In the genomic region with DNA sequence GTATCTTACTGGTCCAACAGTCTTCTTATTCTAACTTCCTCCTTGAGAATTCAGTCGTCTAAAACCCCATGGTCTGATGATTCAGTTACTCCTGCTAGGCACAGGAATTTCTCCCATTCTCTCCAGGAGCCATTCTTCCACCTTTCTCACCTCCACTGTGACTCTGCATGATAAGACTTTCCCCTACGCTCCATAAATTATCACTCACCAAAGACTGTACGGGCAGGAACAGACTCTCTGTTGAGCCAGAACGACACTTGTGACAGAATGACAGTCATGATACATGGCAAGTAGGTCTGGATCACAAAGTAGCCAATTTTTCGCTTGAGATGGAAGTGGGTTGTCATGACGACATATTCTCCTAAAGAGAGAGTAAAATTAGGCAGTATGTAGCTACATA, we compare ENCODE assay signal across 2 cellular contexts.
TF ChIP-seq lines count a peak whose summit lies in the region.

No MANE protein-coding gene starts in this region.

TF ChIP-seq in HepG2, 621 proteins besides CTCF, POLR2A, EP300 and RAD21:
- TF ChIP-seq CREB1 (IDR thresholded peaks at IDR 0.05): 0 out of 2 replicates have a peak, but pooled peaks have one; percentile 7
- no peak for TF ChIP-seq CREB1 (CRISPR knock-in tag; IDR thresholded peaks at IDR 0.05)
- TF ChIP-seq ZNF788 (CRISPR knock-in tag; IDR thresholded peaks at IDR 0.05; ENCODE audit: borderline replicate concordance): no peak

TF ChIP-seq in K562, 482 proteins besides CTCF, POLR2A, EP300 and RAD21:
- TF ChIP-seq DPF2 (IDR thresholded peaks at IDR 0.05): 0 out of 2 replicates have a peak, but pooled peaks have one; percentile 43
- no peak for TF ChIP-seq SAP30 (IDR thresholded peaks at IDR 0.05; ENCODE audit: borderline replicate concordance, insufficient read depth, low read depth, low read length, poor library complexity, severe bottlenecking)
- TF ChIP-seq, protein P1, sequence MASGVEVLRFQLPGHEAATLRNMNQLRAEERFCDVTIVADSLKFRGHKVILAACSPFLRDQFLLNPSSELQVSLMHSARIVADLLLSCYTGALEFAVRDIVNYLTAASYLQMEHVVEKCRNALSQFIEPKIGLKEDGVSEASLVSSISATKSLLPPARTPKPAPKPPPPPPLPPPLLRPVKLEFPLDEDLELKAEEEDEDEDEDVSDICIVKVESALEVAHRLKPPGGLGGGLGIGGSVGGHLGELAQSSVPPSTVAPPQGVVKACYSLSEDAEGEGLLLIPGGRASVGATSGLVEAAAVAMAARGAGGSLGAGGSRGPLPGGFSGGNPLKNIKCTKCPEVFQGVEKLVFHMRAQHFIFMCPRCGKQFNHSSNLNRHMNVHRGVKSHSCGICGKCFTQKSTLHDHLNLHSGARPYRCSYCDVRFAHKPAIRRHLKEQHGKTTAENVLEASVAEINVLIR (CRISPR knock-in tag; IDR thresholded peaks at IDR 0.05): no peak
- TF ChIP-seq ZEB2 (IDR thresholded peaks at IDR 0.05): peak; percentile 73
- peak; percentile 23; the same call in 1 of the 2 replicates for TF ChIP-seq CTBP1 (IDR thresholded peaks at IDR 0.05; ENCODE audit: borderline replicate concordance)
- TF ChIP-seq CBFB (CRISPR knock-in tag; IDR thresholded peaks at IDR 0.05): no peak
- TF ChIP-seq TCF3 (CRISPR knock-in tag; IDR thresholded peaks at IDR 0.05): peak; percentile 16; the same call in 1 of the 2 replicates
- TF ChIP-seq RFX1 (IDR thresholded peaks at IDR 0.05): peak; percentile 85
- TF ChIP-seq ZNF146 (CRISPR knock-in tag; IDR thresholded peaks at IDR 0.05; ENCODE audit: unreplicated experiment): no peak
- TF ChIP-seq FUS (optimal IDR thresholded peaks at IDR 0.05; ENCODE audit: low read depth, low read length): no peak
- TF ChIP-seq MIER1 (IDR thresholded peaks at IDR 0.05; ENCODE audit: low read depth): no peak
- TF ChIP-seq ZNF347 (CRISPR knock-in tag; IDR thresholded peaks at IDR 0.05; ENCODE audit: low read depth): no peak
- TF ChIP-seq LARP7 (IDR thresholded peaks at IDR 0.05): no peak
- TF ChIP-seq SAFB (IDR thresholded peaks at IDR 0.05; ENCODE audit: borderline replicate concordance, low read depth, low read length): no peak
- TF ChIP-seq NFE2 (IDR thresholded peaks at IDR 0.05; ENCODE audit: low read depth): peak; percentile 38; the same call in 1 of the 2 replicates
- 0 out of 2 replicates have a peak, but pooled peaks have one; percentile 29 for TF ChIP-seq SOX6 (IDR thresholded peaks at IDR 0.05)
- peak; percentile 90 for TF ChIP-seq MEIS2 (IDR thresholded peaks at IDR 0.05; ENCODE audit: partially characterized antibody)
- no peak for TF ChIP-seq NR2C2 (CRISPR knock-in tag; IDR thresholded peaks at IDR 0.05)
- TF ChIP-seq NR2C2 (tag; IDR thresholded peaks at IDR 0.05): no peak
- TF ChIP-seq, protein P2, sequence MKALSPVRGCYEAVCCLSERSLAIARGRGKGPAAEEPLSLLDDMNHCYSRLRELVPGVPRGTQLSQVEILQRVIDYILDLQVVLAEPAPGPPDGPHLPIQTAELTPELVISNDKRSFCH (CRISPR knock-in tag; IDR thresholded peaks at IDR 0.05): no peak
- TF ChIP-seq, protein P2 (tag; IDR thresholded peaks at IDR 0.05): no peak
- TF ChIP-seq ILF3 (IDR thresholded peaks at IDR 0.05; ENCODE audit: borderline replicate concordance): no peak
- peak; percentile 43 for TF ChIP-seq ARID1B (IDR thresholded peaks at IDR 0.05)
- no peak for TF ChIP-seq ZNF507 (tag; conservative IDR thresholded peaks at IDR 0.05)
- TF ChIP-seq, protein P3, sequence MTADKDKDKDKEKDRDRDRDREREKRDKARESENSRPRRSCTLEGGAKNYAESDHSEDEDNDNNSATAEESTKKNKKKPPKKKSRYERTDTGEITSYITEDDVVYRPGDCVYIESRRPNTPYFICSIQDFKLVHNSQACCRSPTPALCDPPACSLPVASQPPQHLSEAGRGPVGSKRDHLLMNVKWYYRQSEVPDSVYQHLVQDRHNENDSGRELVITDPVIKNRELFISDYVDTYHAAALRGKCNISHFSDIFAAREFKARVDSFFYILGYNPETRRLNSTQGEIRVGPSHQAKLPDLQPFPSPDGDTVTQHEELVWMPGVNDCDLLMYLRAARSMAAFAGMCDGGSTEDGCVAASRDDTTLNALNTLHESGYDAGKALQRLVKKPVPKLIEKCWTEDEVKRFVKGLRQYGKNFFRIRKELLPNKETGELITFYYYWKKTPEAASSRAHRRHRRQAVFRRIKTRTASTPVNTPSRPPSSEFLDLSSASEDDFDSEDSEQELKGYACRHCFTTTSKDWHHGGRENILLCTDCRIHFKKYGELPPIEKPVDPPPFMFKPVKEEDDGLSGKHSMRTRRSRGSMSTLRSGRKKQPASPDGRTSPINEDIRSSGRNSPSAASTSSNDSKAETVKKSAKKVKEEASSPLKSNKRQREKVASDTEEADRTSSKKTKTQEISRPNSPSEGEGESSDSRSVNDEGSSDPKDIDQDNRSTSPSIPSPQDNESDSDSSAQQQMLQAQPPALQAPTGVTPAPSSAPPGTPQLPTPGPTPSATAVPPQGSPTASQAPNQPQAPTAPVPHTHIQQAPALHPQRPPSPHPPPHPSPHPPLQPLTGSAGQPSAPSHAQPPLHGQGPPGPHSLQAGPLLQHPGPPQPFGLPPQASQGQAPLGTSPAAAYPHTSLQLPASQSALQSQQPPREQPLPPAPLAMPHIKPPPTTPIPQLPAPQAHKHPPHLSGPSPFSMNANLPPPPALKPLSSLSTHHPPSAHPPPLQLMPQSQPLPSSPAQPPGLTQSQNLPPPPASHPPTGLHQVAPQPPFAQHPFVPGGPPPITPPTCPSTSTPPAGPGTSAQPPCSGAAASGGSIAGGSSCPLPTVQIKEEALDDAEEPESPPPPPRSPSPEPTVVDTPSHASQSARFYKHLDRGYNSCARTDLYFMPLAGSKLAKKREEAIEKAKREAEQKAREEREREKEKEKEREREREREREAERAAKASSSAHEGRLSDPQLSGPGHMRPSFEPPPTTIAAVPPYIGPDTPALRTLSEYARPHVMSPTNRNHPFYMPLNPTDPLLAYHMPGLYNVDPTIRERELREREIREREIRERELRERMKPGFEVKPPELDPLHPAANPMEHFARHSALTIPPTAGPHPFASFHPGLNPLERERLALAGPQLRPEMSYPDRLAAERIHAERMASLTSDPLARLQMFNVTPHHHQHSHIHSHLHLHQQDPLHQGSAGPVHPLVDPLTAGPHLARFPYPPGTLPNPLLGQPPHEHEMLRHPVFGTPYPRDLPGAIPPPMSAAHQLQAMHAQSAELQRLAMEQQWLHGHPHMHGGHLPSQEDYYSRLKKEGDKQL (CRISPR knock-in tag; IDR thresholded peaks at IDR 0.05; ENCODE audit: borderline replicate concordance): no peak
- no peak for TF ChIP-seq TEAD1 (CRISPR knock-in tag; IDR thresholded peaks at IDR 0.05)
- TF ChIP-seq CBFA2T3 (IDR thresholded peaks at IDR 0.05): peak; percentile 47
- TF ChIP-seq, protein P4, sequence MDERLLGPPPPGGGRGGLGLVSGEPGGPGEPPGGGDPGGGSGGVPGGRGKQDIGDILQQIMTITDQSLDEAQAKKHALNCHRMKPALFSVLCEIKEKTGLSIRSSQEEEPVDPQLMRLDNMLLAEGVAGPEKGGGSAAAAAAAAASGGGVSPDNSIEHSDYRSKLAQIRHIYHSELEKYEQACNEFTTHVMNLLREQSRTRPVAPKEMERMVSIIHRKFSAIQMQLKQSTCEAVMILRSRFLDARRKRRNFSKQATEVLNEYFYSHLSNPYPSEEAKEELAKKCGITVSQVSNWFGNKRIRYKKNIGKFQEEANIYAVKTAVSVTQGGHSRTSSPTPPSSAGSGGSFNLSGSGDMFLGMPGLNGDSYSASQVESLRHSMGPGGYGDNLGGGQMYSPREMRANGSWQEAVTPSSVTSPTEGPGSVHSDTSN (CRISPR knock-in tag; IDR thresholded peaks at IDR 0.05; ENCODE audit: low read depth): no peak
- TF ChIP-seq, protein P4 (tag; conservative IDR thresholded peaks at IDR 0.05; ENCODE audit: low read depth): peak; percentile 79
- TF ChIP-seq, protein P5, sequence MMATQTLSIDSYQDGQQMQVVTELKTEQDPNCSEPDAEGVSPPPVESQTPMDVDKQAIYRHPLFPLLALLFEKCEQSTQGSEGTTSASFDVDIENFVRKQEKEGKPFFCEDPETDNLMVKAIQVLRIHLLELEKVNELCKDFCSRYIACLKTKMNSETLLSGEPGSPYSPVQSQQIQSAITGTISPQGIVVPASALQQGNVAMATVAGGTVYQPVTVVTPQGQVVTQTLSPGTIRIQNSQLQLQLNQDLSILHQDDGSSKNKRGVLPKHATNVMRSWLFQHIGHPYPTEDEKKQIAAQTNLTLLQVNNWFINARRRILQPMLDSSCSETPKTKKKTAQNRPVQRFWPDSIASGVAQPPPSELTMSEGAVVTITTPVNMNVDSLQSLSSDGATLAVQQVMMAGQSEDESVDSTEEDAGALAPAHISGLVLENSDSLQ (IDR thresholded peaks at IDR 0.05): peak; percentile 85
- TF ChIP-seq JUND (IDR thresholded peaks at IDR 0.05; ENCODE audit: borderline replicate concordance, low read depth, low read length): 0 out of 2 replicates have a peak, but pooled peaks have one; percentile 5
- no peak for TF ChIP-seq JUND (tag; IDR thresholded peaks at IDR 0.05; ENCODE audit: borderline replicate concordance, low read depth, low read length)
- TF ChIP-seq KAT2B (IDR thresholded peaks at IDR 0.05; ENCODE audit: low read depth, low read length): no peak
- no peak for TF ChIP-seq ASH1L (IDR thresholded peaks at IDR 0.05; ENCODE audit: borderline replicate concordance, low read depth, partially characterized antibody)
